In the genomic region with DNA sequence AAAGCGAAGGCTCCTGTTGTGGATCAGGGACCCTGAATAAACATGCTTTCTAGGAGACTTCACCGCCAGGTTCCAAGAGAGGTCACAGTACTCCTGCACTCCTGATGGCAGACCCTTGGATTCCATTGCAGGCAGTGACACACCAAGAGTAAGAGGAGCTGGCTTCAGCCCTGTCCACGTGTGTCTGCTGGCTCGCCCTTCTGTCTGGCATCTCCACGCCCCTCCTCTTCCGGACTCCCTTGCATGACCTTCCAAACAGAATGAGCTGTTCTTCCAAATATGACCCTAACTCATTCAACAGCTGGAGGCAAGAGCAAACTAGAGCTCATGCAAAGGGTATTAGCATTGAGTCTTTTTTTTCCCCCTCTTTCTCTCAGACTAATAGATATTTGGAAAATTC, we compare ENCODE assay signal across 12 cellular contexts.
DNase-seq lines count a peak whose midpoint lies in the region; ATAC-seq and TF ChIP-seq lines count a peak whose summit lies in the region.
"Had no signal": no experiment of that assay in that cellular context is flagged by ENCODE, and none has a peak within 500 bp of the region (broad histone marks: within the 10 kb centered on the region; RNA-seq: fewer than 3 reads in every experiment).

No MANE protein-coding gene starts in this region.

- no peak for TF ChIP-seq POLR2A in transverse colon (IDR thresholded peaks at IDR 0.05)

- H3K4me3 ChIP-seq in OCI-LY1 (ENCODE audit: low read depth, low read length, poor library complexity, severe bottlenecking) (peak overlapping the region; percentile 39), fibroblast of lung (replicated peaks in 1 of 4; ENCODE audit: control extremely low read depth in 1 of 4, insufficient read depth in 1 of 4, low read depth in 3 of 4, low read length in 4 of 4) (no peak overlapping the region), HAP-1 (no peak overlapping the region), transverse colon (no peak overlapping the region)
- H3K4me3 ChIP-seq: neural progenitor cell, PC-9 had no signal

- H3K36me3 ChIP-seq in OCI-LY1 (ENCODE audit: insufficient read depth, low read length) (peaks cover 7% of the 10 kb centered on the region; the same call in 1 of the 2 replicates), fibroblast of lung (ENCODE audit: control insufficient read depth, insufficient read depth, low read length) (no peaks in the 10 kb centered on the region), HAP-1 (replicated peaks) (no peaks in the 10 kb centered on the region), transverse colon (no peaks in the 10 kb centered on the region)
- H3K36me3 ChIP-seq: neural progenitor cell had no signal

- 54 to 71% methylated on average over 6 of the region's 6 CpGs for WGBS in transverse colon (ENCODE audit: low coverage in 1 of 2), 2 donors

- 0 out of 2 replicates have a peak, but pooled peaks cover 6% of the 10 kb centered on the region for H3F3A ChIP-seq in OCI-LY1 (ENCODE audit: insufficient read depth, low read length)

- H3K27me3 ChIP-seq in OCI-LY1 (ENCODE audit: insufficient read depth, low read length) (no peaks in the 10 kb centered on the region), fibroblast of lung (ENCODE audit: control insufficient read depth, insufficient read depth, low read length) (no peaks in the 10 kb centered on the region), HAP-1 (ENCODE audit: low read depth) (no peaks in the 10 kb centered on the region), transverse colon (no peaks in the 10 kb centered on the region)
- H3K27me3 ChIP-seq: neural progenitor cell had no signal

- peak overlapping the region; percentile 99 for H3K27ac ChIP-seq in OCI-LY1 (ENCODE audit: low read depth, low read length, poor library complexity, severe bottlenecking)
- H3K27ac ChIP-seq in fibroblast of lung (ENCODE audit: insufficient read depth, low read length): no peak overlapping the region
- H3K27ac ChIP-seq in transverse colon: no peak overlapping the region
- H3K27ac ChIP-seq: neural progenitor cell, PC-9 had no signal

- H3K4me3 Mint-ChIP-seq in nephron: peak overlapping the region in 1 of 3 experiments; percentile 40
- H3K4me3 Mint-ChIP-seq: CD14-positive monocyte, neural progenitor cell had no signal

- H3K4me1 ChIP-seq in OCI-LY1 (ENCODE audit: insufficient read depth, low read length, severe bottlenecking) (peaks cover 89% of the 10 kb centered on the region), fibroblast of lung (ENCODE audit: control insufficient read depth, extremely low read depth, insufficient read depth, low read length) (no peaks in the 10 kb centered on the region), HAP-1 (peaks cover 14% of the 10 kb centered on the region), transverse colon (peaks cover 0 to 34% (median 12%) of the 10 kb centered on the region in 4 donors)

- H4K20me1 ChIP-seq in OCI-LY1 (ENCODE audit: insufficient read depth, low read length) (no peaks in the 10 kb centered on the region), fibroblast of lung (ENCODE audit: control insufficient read depth, extremely low read depth, insufficient read depth, low read length) (no peaks in the 10 kb centered on the region)

- H2AFZ ChIP-seq in OCI-LY1 (ENCODE audit: low read length) (no peak overlapping the region), fibroblast of lung (ENCODE audit: low read length) (peak overlapping the region; percentile 17)
- H2AFZ ChIP-seq: neural progenitor cell, PC-9 had no signal

- no peaks in the 10 kb centered on the region for H3K9me3 ChIP-seq in OCI-LY1 (ENCODE audit: low read length)
- no peaks in the 10 kb centered on the region for H3K9me3 ChIP-seq in fibroblast of lung (ENCODE audit: control insufficient read depth, insufficient read depth, low read depth, low read length)
- H3K9me3 ChIP-seq in HAP-1: no peaks in the 10 kb centered on the region
- no peaks in the 10 kb centered on the region for H3K9me3 ChIP-seq in transverse colon

- H3K9ac ChIP-seq in OCI-LY1 (ENCODE audit: low read length) (peak overlapping the region; percentile 88), fibroblast of lung (ENCODE audit: insufficient read depth, low read length) (no peak overlapping the region)
- H3K9ac ChIP-seq: neural progenitor cell had no signal

- no peaks in the 10 kb centered on the region for H3K9me2 ChIP-seq in OCI-LY1 (ENCODE audit: low read depth, low read length)

- intact Hi-C loops in transverse colon (cut with DNase I; ENCODE audit: low total_unique reads): no loop called here

- TF ChIP-seq CTCF in OCI-LY1 (IDR thresholded peaks at IDR 0.05; ENCODE audit: low read length): no peak
- no peak for TF ChIP-seq CTCF in fibroblast of lung (conservative IDR thresholded peaks at IDR 0.05 in 1 of 2, IDR thresholded peaks at IDR 0.05 in 1 of 2; ENCODE audit: low read depth in 1 of 2, low read length in 2 of 2)
- no peak for TF ChIP-seq CTCF in nephron (IDR thresholded peaks at IDR 0.05; ENCODE audit: unreplicated experiment in 3 of 3)
- TF ChIP-seq CTCF in transverse colon (IDR thresholded peaks at IDR 0.05): no peak

- ATAC-seq in HG02610 (IDR thresholded peaks at IDR 0.05; ENCODE audit: unreplicated experiment): no peak

- peaks cover 51% of the 10 kb centered on the region for H3K4me1 Mint-ChIP-seq in nephron

- H3K27me3 Mint-ChIP-seq in nephron (ENCODE audit: low read depth): no peaks in the 10 kb centered on the region

- no peak for TF ChIP-seq EP300 in transverse colon (IDR thresholded peaks at IDR 0.05; ENCODE audit: low read depth)

- H3K4me2 ChIP-seq in OCI-LY1 (ENCODE audit: low read length) (peak overlapping the region; percentile 80), fibroblast of lung (ENCODE audit: extremely low read depth, insufficient read depth, low read length) (no peak overlapping the region)
- H3K4me2 ChIP-seq: neural progenitor cell, PC-9 had no signal

- H3K79me2 ChIP-seq in OCI-LY1 (ENCODE audit: insufficient read depth, low read length) (peaks cover 49% of the 10 kb centered on the region), fibroblast of lung (ENCODE audit: control insufficient read depth, insufficient read depth, low read length) (no peaks in the 10 kb centered on the region)

- no peaks in the 10 kb centered on the region for H3K9me3 Mint-ChIP-seq in nephron
- H3K9me3 Mint-ChIP-seq: CD14-positive monocyte, neural progenitor cell had no signal

- in situ Hi-C loops in HAP-1 (cut with MboI; ENCODE audit: low sequenced_read_pairs): no loop called here
- in situ Hi-C loops in transverse colon (cut with MboI; ENCODE audit: low pct_ligation_motif_present in 1 of 4, low pct_unique_long_range_greater_than_20kb in 1 of 4, low sequenced_read_pairs in 3 of 4): loop anchor here in 1 of 4 donors (10.0 kb wide), 1 partner anchor 95 kb away; no protein-coding TSS in a partner anchor

- DNase-seq in Daoy (ENCODE audit: low read depth) (peak; percentile 74), fibroblast of lung (ENCODE audit: low read depth in 2 of 2) (peak; percentile 43 to 79), NCI-H2029 (lab: John Stamatoyannopoulos, UW) (no peak), HAP-1 (ENCODE audit: low spot score in 2 of 2) (no peak), transverse colon (no peak)
- DNase-seq: NCI-H187, PC-9 had no signal

- peak overlapping the region in 2 of 3 experiments; percentile 20 to 35 for H3K27ac Mint-ChIP-seq in nephron
- H3K27ac Mint-ChIP-seq: neural progenitor cell had no signal

- H3K36me3 Mint-ChIP-seq in nephron (ENCODE audit: low read depth): no peaks in the 10 kb centered on the region
- H3K36me3 Mint-ChIP-seq: CD14-positive monocyte, neural progenitor cell had no signal

Comparison
In these comparisons a context has a peak if more than half of its experiments do, and no peak if none do; other contexts are left out.
1. DNase-seq: peak in Daoy (single experiment) and fibroblast of lung (2 of 2); none in NCI-H2029 (single experiment), HAP-1 (0 of 2) and transverse colon (single experiment).